22 cellular contexts compared by ENCODE assay signal in genomic region chr4:16692021-16692420, GRCh38.
DNase-seq lines count a peak whose midpoint lies in the region; ATAC-seq and TF ChIP-seq lines count a peak whose summit lies in the region.
"Had no signal": no experiment of that assay in that cellular context is flagged by ENCODE, and none has a peak within 500 bp of the region (broad histone marks: within the 10 kb centered on the region; RNA-seq: fewer than 3 reads in every experiment).

No MANE protein-coding gene starts in this region.

- H3K9ac ChIP-seq in GM23248 = peak overlapping the region; percentile 53
- H3K9ac ChIP-seq in adipocyte (ENCODE audit: low read length) = no peak overlapping the region
- H3K9ac ChIP-seq: neural progenitor cell had no signal

- H3F3A ChIP-seq in GM23248 (ENCODE audit: insufficient read depth) = peaks cover 31% of the 10 kb centered on the region

- peak overlapping the region; percentile 31 for H2AFZ ChIP-seq in GM23248
- H2AFZ ChIP-seq: neural progenitor cell had no signal

- no peaks in the 10 kb centered on the region for H4K20me1 ChIP-seq in GM23248 (ENCODE audit: insufficient read depth)

- peak overlapping the region; percentile 59 for H3K4me2 ChIP-seq in GM23248 (ENCODE audit: unreplicated experiment)
- H3K4me2 ChIP-seq: neural progenitor cell had no signal

- H3K9me2 ChIP-seq in GM23248 (ENCODE audit: insufficient read depth) = no peaks in the 10 kb centered on the region

- no peak for TF ChIP-seq CTCF in thoracic aorta (IDR thresholded peaks at IDR 0.05)

- H3K4me3 ChIP-seq in GM23248 = peak overlapping the region; percentile 33
- H3K4me3 ChIP-seq in adipocyte (ENCODE audit: low read length) = peak overlapping the region; percentile 4
- no peak overlapping the region for H3K4me3 ChIP-seq in thoracic aorta
- H3K4me3 ChIP-seq: lower lobe of right lung, MG63, neural progenitor cell, prostate gland had no signal

- no peaks in the 10 kb centered on the region for H3K79me2 ChIP-seq in GM23248 (ENCODE audit: insufficient read depth)

- no peaks in the 10 kb centered on the region for H3K9me3 Mint-ChIP-seq in stimulated activated naive B cell treated with anti-CD40 and anti-IgM and Interleukin-4, amounts not matched to agents 10 μg/mL and 1 μg/mL and 100 μg/mL, for 72 hours
- H3K9me3 Mint-ChIP-seq: activated T-helper 17 cell treated with anti-CD3 and anti-CD28 coated beads, Interleukin-2, amount 50 U/mL, for 72 hours; neural progenitor cell had no signal

- no peaks in the 10 kb centered on the region for H3K36me3 ChIP-seq in GM23248 (ENCODE audit: low read depth)
- H3K36me3 ChIP-seq in adipocyte (ENCODE audit: control insufficient read depth, insufficient read depth, low read length, severe bottlenecking) = no peaks in the 10 kb centered on the region
- no peaks in the 10 kb centered on the region for H3K36me3 ChIP-seq in thoracic aorta
- H3K36me3 ChIP-seq: lower lobe of right lung, neural progenitor cell, prostate gland had no signal

- no peak overlapping the region for H3K4me3 Mint-ChIP-seq in stimulated activated naive B cell treated with anti-CD40 and anti-IgM and Interleukin-4, amounts not matched to agents 10 μg/mL and 1 μg/mL and 100 μg/mL, for 72 hours
- H3K4me3 Mint-ChIP-seq: activated naive CD8-positive, alpha-beta T cell; activated T-helper 17 cell treated with anti-CD3 and anti-CD28 coated beads, Interleukin-2, amount 50 U/mL, for 72 hours; CD14-positive monocyte; neural progenitor cell had no signal

- H3K36me3 Mint-ChIP-seq in stimulated activated naive B cell treated with anti-CD40 and anti-IgM and Interleukin-4, amounts not matched to agents 10 μg/mL and 1 μg/mL and 100 μg/mL, for 72 hours = no peaks in the 10 kb centered on the region
- H3K36me3 Mint-ChIP-seq: activated naive CD8-positive, alpha-beta T cell; CD14-positive monocyte; neural progenitor cell had no signal

- in situ Hi-C loops in GM23248 (cut with MboI) = no loop called here

- H3K27me3 Mint-ChIP-seq in stimulated activated naive B cell treated with anti-CD40 and anti-IgM and Interleukin-4, amounts not matched to agents 10 μg/mL and 1 μg/mL and 100 μg/mL, for 72 hours = no peaks in the 10 kb centered on the region
- H3K27me3 Mint-ChIP-seq: activated T-helper 17 cell treated with anti-CD3 and anti-CD28 coated beads, Interleukin-2, amount 50 U/mL, for 72 hours had no signal

- no peaks in the 10 kb centered on the region for H3K9me3 ChIP-seq in GM23248 (ENCODE audit: low read depth)
- no peaks in the 10 kb centered on the region for H3K9me3 ChIP-seq in adipocyte (ENCODE audit: control insufficient read depth, low read length)
- H3K9me3 ChIP-seq in thoracic aorta = no peaks in the 10 kb centered on the region
- H3K9me3 ChIP-seq: lower lobe of right lung, MG63, prostate gland had no signal

- no peak overlapping the region for H3K27ac Mint-ChIP-seq in stimulated activated naive B cell treated with anti-CD40 and anti-IgM and Interleukin-4, amounts not matched to agents 10 μg/mL and 1 μg/mL and 100 μg/mL, for 72 hours
- H3K27ac Mint-ChIP-seq: activated naive CD8-positive, alpha-beta T cell; activated T-helper 17 cell treated with anti-CD3 and anti-CD28 coated beads, Interleukin-2, amount 50 U/mL, for 72 hours; CD14-positive monocyte; neural progenitor cell had no signal

- 7 to 8% methylated on average over 4 of the region's 4 CpGs for WGBS in GM23248 (ENCODE audit: low coverage in 1 of 2, low lambda C conversion rate in 2 of 2, missing lambda C conversion rate in 2 of 2), 2 experiments

- H3K27me3 ChIP-seq in GM23248 (replicated peaks; ENCODE audit: insufficient read depth) (no peaks in the 10 kb centered on the region), adipocyte (replicated peaks; ENCODE audit: control insufficient read depth, insufficient read depth, low read length) (no peaks in the 10 kb centered on the region), thoracic aorta (replicated peaks; ENCODE audit: insufficient read depth) (no peaks in the 10 kb centered on the region)
- H3K27me3 ChIP-seq: MG63, neural progenitor cell had no signal

- H3K27ac ChIP-seq in GM23248 (peak overlapping the region; percentile 86), thoracic aorta (peak overlapping the region; percentile 70 to 73)
- H3K27ac ChIP-seq: lower lobe of right lung, neural progenitor cell, RWPE1 had no signal

- ATAC-seq in thoracic aorta (ENCODE audit: insufficient number of reproducible peaks, low FRiP score, low read depth) = no peak
- ATAC-seq in stimulated activated naive B cell treated with anti-CD40 and anti-IgM and Interleukin-4, amounts not matched to agents 10 μg/mL and 1 μg/mL and 100 μg/mL, for 72 hours (replicated peaks) = no peak
- ATAC-seq: activated T-helper 17 cell treated with anti-CD3 and anti-CD28 coated beads, Interleukin-2, amount 50 U/mL, for 72 hours; esophagus mucosa; lower lobe of right lung had no signal

- no peaks in the 10 kb centered on the region for H3K4me1 Mint-ChIP-seq in stimulated activated naive B cell treated with anti-CD40 and anti-IgM and Interleukin-4, amounts not matched to agents 10 μg/mL and 1 μg/mL and 100 μg/mL, for 72 hours
- H3K4me1 Mint-ChIP-seq: activated T-helper 17 cell treated with anti-CD3 and anti-CD28 coated beads, Interleukin-2, amount 50 U/mL, for 72 hours; CD14-positive monocyte had no signal

- peak; percentile 73 for DNase-seq in GM23248
- peak; percentile 58 for DNase-seq in adipocyte (ENCODE audit: low read depth)
- peak; percentile 22 for DNase-seq in fibroblast of gingiva (ENCODE audit: low read depth)
- DNase-seq in thoracic aorta (ENCODE audit: low spot score) = no peak
- DNase-seq in midbrain (lab: John Stamatoyannopoulos, UW) = no peak
- DNase-seq in SIG-M5 (lab: John Stamatoyannopoulos, UW) = no peak
- no peak for DNase-seq in stimulated activated naive B cell treated with anti-CD40 and anti-IgM and Interleukin-4, amounts not matched to agents 10 μg/mL and 1 μg/mL and 100 μg/mL, for 72 hours
- no peak for DNase-seq in activated CD4-positive, alpha-beta T cell treated with anti-CD3 and anti-CD28 coated beads, Interleukin-2, amount 50 U/mL, for 4 hours
- DNase-seq: activated CD4-positive, alpha-beta T cell treated with anti-CD3 and anti-CD28 coated beads, Interleukin-2, amount 50 U/mL, for 1 hour; effector memory CD4-positive, alpha-beta T cell; kidney; lower lobe of right lung; MG63; NCI-H2081; NCI-H774 had no signal

- H3K4me1 ChIP-seq in GM23248 (ENCODE audit: insufficient read depth) (peaks cover 28% of the 10 kb centered on the region), adipocyte (ENCODE audit: control insufficient read depth, insufficient read depth, low read length) (peaks cover 22% of the 10 kb centered on the region), thoracic aorta (ENCODE audit: control insufficient read depth in 1 of 2, low read depth in 2 of 2) (peaks cover 15 to 30% of the 10 kb centered on the region in 2 donors)
- H3K4me1 ChIP-seq: prostate gland had no signal

Comparison
In these comparisons a context has a peak if more than half of its experiments do, and no peak if none do; other contexts are left out.
1. DNase-seq: peak in GM23248 (single experiment), adipocyte (single experiment) and fibroblast of gingiva (single experiment); none in thoracic aorta (single experiment), midbrain (single experiment), SIG-M5 (single experiment), stimulated activated naive B cell treated with anti-CD40 and anti-IgM and Interleukin-4, amounts not matched to agents 10 μg/mL and 1 μg/mL and 100 μg/mL, for 72 hours (single experiment) and activated CD4-positive, alpha-beta T cell treated with anti-CD3 and anti-CD28 coated beads, Interleukin-2, amount 50 U/mL, for 4 hours (0 of 2).